ENCODE assay signal across 9 cellular contexts in genomic region chr10:3622845-3623621, GRCh38.
A peak's percentile ranks its signal among the peaks of the same experiment; 100 is the strongest.
DNase-seq lines count a peak whose midpoint lies in the region; ATAC-seq and TF ChIP-seq lines count a peak whose summit lies in the region.
"Had no signal": no experiment of that assay in that cellular context is flagged by ENCODE, and none has a peak within 500 bp of the region (broad histone marks: within the 10 kb centered on the region; RNA-seq: fewer than 3 reads in every experiment).

No MANE protein-coding gene starts in this region.

- H3K4me1 ChIP-seq in thoracic aorta (ENCODE audit: control insufficient read depth in 1 of 2, low read depth in 2 of 2) = peaks cover 0 to 25% of the 10 kb centered on the region in 2 donors

- H3K27ac ChIP-seq in thoracic aorta = peak overlapping the region; percentile 57 to 68

- H3K27me3 ChIP-seq in thoracic aorta (replicated peaks; ENCODE audit: insufficient read depth) = no peaks in the 10 kb centered on the region

- no peaks in the 10 kb centered on the region for H3K36me3 ChIP-seq in thoracic aorta

- H3K9me3 ChIP-seq in thoracic aorta = no peaks in the 10 kb centered on the region

- DNase-seq in left cardiac atrium (no peak), Right ventricle myocardium superior (no peak), choroid plexus epithelial cell (ENCODE audit: low read depth) (peak; percentile 47), thoracic aorta (ENCODE audit: low spot score) (no peak), GM10248 (ENCODE audit: extremely low spot score) (no peak), NCI-H1930 (lab: John Stamatoyannopoulos, UW) (no peak), amygdala (lab: John Stamatoyannopoulos, UW) (no peak)
- DNase-seq: GF-D8 had no signal

- peak; percentile 35 to 54 for ATAC-seq in left cardiac atrium
- ATAC-seq in Right ventricle myocardium superior (ENCODE audit: poor library complexity) = no peak
- ATAC-seq in HG03439 (IDR thresholded peaks at IDR 0.05; ENCODE audit: unreplicated experiment) = peak; percentile 40
- no peak for ATAC-seq in thoracic aorta (ENCODE audit: insufficient number of reproducible peaks, low FRiP score, low read depth)

- TF ChIP-seq CTCF in choroid plexus epithelial cell (conservative IDR thresholded peaks at IDR 0.05; ENCODE audit: low read depth, low read length) (no peak), thoracic aorta (IDR thresholded peaks at IDR 0.05) (no peak), GM10248 (IDR thresholded peaks at IDR 0.05; ENCODE audit: control extremely low read depth, extremely low read depth, low read depth, missing control alignments) (no peak)

- CTCF ChIA-PET in GM10248 (lab: Yijun Ruan, JAX) = interaction anchor here (0.6 kb wide), 1 partner anchor 10 kb away, joined by 3 read pairs; no protein-coding TSS in a partner anchor

- H3K4me3 ChIP-seq in choroid plexus epithelial cell (ENCODE audit: low read depth, low read length) = no peak overlapping the region
- no peak overlapping the region for H3K4me3 ChIP-seq in thoracic aorta

- intact Hi-C loops in left cardiac atrium (cut with DNase I) = loop anchor here in 1 of 2 donors (10.0 kb wide), 1 partner anchor 48 kb away; no protein-coding TSS in a partner anchor
- intact Hi-C loops in Right ventricle myocardium superior (cut with DNase I) = no loop called here

- POLR2A ChIA-PET in GM10248 (lab: Yijun Ruan, JAX) = no interaction called here

Comparison
In these comparisons a context has a peak if more than half of its experiments do, and no peak if none do; other contexts are left out.
1. ATAC-seq: peak in left cardiac atrium (2 of 2) and HG03439 (single experiment); none in Right ventricle myocardium superior (single experiment) and thoracic aorta (single experiment).